ENCODE assay signal across 8 cellular contexts in genomic region chr1:9239622-9240401, GRCh38. TPM values are rescaled to one million over a fixed set of nuclear protein-coding genes. Genes with fewer than 3 reads are reported as not detected.
DNase-seq lines count a peak whose midpoint lies in the region; ATAC-seq, FAIRE-seq and TF ChIP-seq lines count a peak whose summit lies in the region.

No MANE protein-coding gene starts in this region.

- no peak overlapping the region for H2AFZ ChIP-seq in fibroblast of lung (ENCODE audit: low read length)

- H3K79me2 ChIP-seq in fibroblast of lung (ENCODE audit: control insufficient read depth, insufficient read depth, low read length) = peaks cover 2% of the 10 kb centered on the region

- H3K9ac ChIP-seq in fibroblast of lung (ENCODE audit: insufficient read depth, low read length) = no peak overlapping the region

- FAIRE-seq in D721Med (lab: Jason Lieb, UNC) = no peak

- TF ChIP-seq CTCF in fibroblast of lung (conservative IDR thresholded peaks at IDR 0.05 in 1 of 2, IDR thresholded peaks at IDR 0.05 in 1 of 2; ENCODE audit: low read depth in 1 of 2, low read length in 2 of 2) (no peak), D721Med (IDR thresholded peaks at IDR 0.05; ENCODE audit: insufficient read depth, missing control alignments) (no peak)

- H3K4me3 Mint-ChIP-seq in CD4-positive, CD25-positive, alpha-beta regulatory T cell = peak overlapping the region in 3 of 4 donors; percentile 66 to 79 (median 73)

- H3K9me3 ChIP-seq in CD4-positive, CD25-positive, alpha-beta regulatory T cell (ENCODE audit: control insufficient read depth in 2 of 2, low read length in 2 of 2) = no peaks in the 10 kb centered on the region
- H3K9me3 ChIP-seq in fibroblast of lung (ENCODE audit: control insufficient read depth, insufficient read depth, low read depth, low read length) = no peaks in the 10 kb centered on the region

- H4K20me1 ChIP-seq in fibroblast of lung (ENCODE audit: control insufficient read depth, extremely low read depth, insufficient read depth, low read length) = no peaks in the 10 kb centered on the region

- H3K27ac Mint-ChIP-seq in CD4-positive, CD25-positive, alpha-beta regulatory T cell = peak overlapping the region; percentile 26 to 84 (median 63)

- peaks cover 2% of the 10 kb centered on the region for H3K36me3 ChIP-seq in CD4-positive, CD25-positive, alpha-beta regulatory T cell (ENCODE audit: control insufficient read depth, insufficient read depth, low read length)
- H3K36me3 ChIP-seq in fibroblast of lung (ENCODE audit: control insufficient read depth, insufficient read depth, low read length) = peaks cover 1% of the 10 kb centered on the region

- H3K27ac ChIP-seq in CD4-positive, CD25-positive, alpha-beta regulatory T cell (ENCODE audit: insufficient read depth, low read length, poor library complexity, severe bottlenecking) = no peak overlapping the region
- H3K27ac ChIP-seq in fibroblast of lung (ENCODE audit: insufficient read depth, low read length) = peak overlapping the region; percentile 71

- ATAC-seq in CD4-positive, CD25-positive, alpha-beta regulatory T cell (ENCODE audit: low read depth in 2 of 2) = peak; percentile 45 to 58
- ATAC-seq in GM21619 (IDR thresholded peaks at IDR 0.05; ENCODE audit: unreplicated experiment) = no peak

- peaks cover 32% of the 10 kb centered on the region for H3K4me1 ChIP-seq in CD4-positive, CD25-positive, alpha-beta regulatory T cell (ENCODE audit: control insufficient read depth, insufficient read depth, low read length, poor library complexity, severe bottlenecking)
- peaks cover 5% of the 10 kb centered on the region for H3K4me1 ChIP-seq in fibroblast of lung (ENCODE audit: control insufficient read depth, extremely low read depth, insufficient read depth, low read length)

- peaks cover 6% of the 10 kb centered on the region for H3K36me3 Mint-ChIP-seq in CD4-positive, CD25-positive, alpha-beta regulatory T cell

- no peaks in the 10 kb centered on the region for H3K27me3 ChIP-seq in CD4-positive, CD25-positive, alpha-beta regulatory T cell (ENCODE audit: control insufficient read depth, insufficient read depth, low read length)
- H3K27me3 ChIP-seq in fibroblast of lung (ENCODE audit: control insufficient read depth, insufficient read depth, low read length) = no peaks in the 10 kb centered on the region

- H3K9me3 Mint-ChIP-seq in CD4-positive, CD25-positive, alpha-beta regulatory T cell = no peaks in the 10 kb centered on the region

- DNase-seq in CD4-positive, CD25-positive, alpha-beta regulatory T cell = peak; percentile 3 to 82 (median 24)
- DNase-seq in HuH-7 (ENCODE audit: low spot score) (peak; percentile 71), fibroblast of lung (ENCODE audit: low read depth in 2 of 2) (peak; percentile 60 to 90), pons (ENCODE audit: low spot score) (peak; percentile 59), D721Med (ENCODE audit: insufficient read length, low spot score) (no peak), middle frontal gyrus (ENCODE audit: extremely low spot score, low spot score) (no peak)
- peak; percentile 76 for DNase-seq in activated CD8-positive, alpha-beta memory T cell treated with anti-CD3 and anti-CD28 coated beads for 24 hours

- H3K4me1 Mint-ChIP-seq in CD4-positive, CD25-positive, alpha-beta regulatory T cell = peaks cover 23 to 68% (median 35%) of the 10 kb centered on the region in 4 donors

- peak overlapping the region; percentile 67 for H3K4me3 ChIP-seq in CD4-positive, CD25-positive, alpha-beta regulatory T cell (ENCODE audit: low read depth, low read length)
- peak overlapping the region in 1 of 4 experiments; percentile 11 for H3K4me3 ChIP-seq in fibroblast of lung (replicated peaks in 1 of 4; ENCODE audit: control extremely low read depth in 1 of 4, insufficient read depth in 1 of 4, low read depth in 3 of 4, low read length in 4 of 4)

- no peak overlapping the region for H3K4me2 ChIP-seq in fibroblast of lung (ENCODE audit: extremely low read depth, insufficient read depth, low read length)

- H3K27me3 Mint-ChIP-seq in CD4-positive, CD25-positive, alpha-beta regulatory T cell = no peaks in the 10 kb centered on the region

RNA-seq across cellular contexts. Expression of gene H6PD, which starts 5.2 kb away (rescaled TPM):
- total RNA-seq in CD4-positive, CD25-positive, alpha-beta regulatory T cell = 19.4 TPM
- polyA plus RNA-seq in CD4-positive, CD25-positive, alpha-beta regulatory T cell = 1 to 10 TPM; 7.8 to 10.0 (median 8.8) TPM
- 23.5 and 24.4 TPM in 2 replicates for total RNA-seq in fibroblast of lung
- polyA plus RNA-seq in fibroblast of lung = 15.2 and 17.7 TPM in 2 replicates
- 20.1 and 22.4 TPM in 2 replicates for polyA plus RNA-seq in fibroblast of lung (2012)
- 48.0 and 51.9 TPM in 2 replicates for polyA minus RNA-seq in fibroblast of lung (ENCODE audit: low replicate concordance)

RNA-seq across cellular contexts. Expression of gene SPSB1, which starts 52.9 kb away (rescaled TPM):
- 19.7 TPM for total RNA-seq in CD4-positive, CD25-positive, alpha-beta regulatory T cell
- 10 to 100 TPM in 3 of 4 donors, 1 to 10 TPM in 1; 7.0 to 12.3 (median 11.9) TPM for polyA plus RNA-seq in CD4-positive, CD25-positive, alpha-beta regulatory T cell
- total RNA-seq in fibroblast of lung = 20.0 and 20.6 TPM in 2 replicates
- 14.3 and 22.1 TPM in 2 replicates for polyA plus RNA-seq in fibroblast of lung
- polyA plus RNA-seq in fibroblast of lung (2012) = 16.8 and 23.7 TPM in 2 replicates
- polyA minus RNA-seq in fibroblast of lung (ENCODE audit: low replicate concordance) = 22.8 and 24.7 TPM in 2 replicates

Comparison
In these comparisons a context has a peak if more than half of its experiments do, and no peak if none do; other contexts are left out.
1. DNase-seq: peak in CD4-positive, CD25-positive, alpha-beta regulatory T cell (3 of 3), HuH-7 (single experiment), activated CD8-positive, alpha-beta memory T cell treated with anti-CD3 and anti-CD28 coated beads for 24 hours (single experiment), fibroblast of lung (2 of 2) and pons (single experiment); none in D721Med (single experiment) and middle frontal gyrus (single experiment).